ENCODE assay signal across 1 cellular context in the genomic region with DNA sequence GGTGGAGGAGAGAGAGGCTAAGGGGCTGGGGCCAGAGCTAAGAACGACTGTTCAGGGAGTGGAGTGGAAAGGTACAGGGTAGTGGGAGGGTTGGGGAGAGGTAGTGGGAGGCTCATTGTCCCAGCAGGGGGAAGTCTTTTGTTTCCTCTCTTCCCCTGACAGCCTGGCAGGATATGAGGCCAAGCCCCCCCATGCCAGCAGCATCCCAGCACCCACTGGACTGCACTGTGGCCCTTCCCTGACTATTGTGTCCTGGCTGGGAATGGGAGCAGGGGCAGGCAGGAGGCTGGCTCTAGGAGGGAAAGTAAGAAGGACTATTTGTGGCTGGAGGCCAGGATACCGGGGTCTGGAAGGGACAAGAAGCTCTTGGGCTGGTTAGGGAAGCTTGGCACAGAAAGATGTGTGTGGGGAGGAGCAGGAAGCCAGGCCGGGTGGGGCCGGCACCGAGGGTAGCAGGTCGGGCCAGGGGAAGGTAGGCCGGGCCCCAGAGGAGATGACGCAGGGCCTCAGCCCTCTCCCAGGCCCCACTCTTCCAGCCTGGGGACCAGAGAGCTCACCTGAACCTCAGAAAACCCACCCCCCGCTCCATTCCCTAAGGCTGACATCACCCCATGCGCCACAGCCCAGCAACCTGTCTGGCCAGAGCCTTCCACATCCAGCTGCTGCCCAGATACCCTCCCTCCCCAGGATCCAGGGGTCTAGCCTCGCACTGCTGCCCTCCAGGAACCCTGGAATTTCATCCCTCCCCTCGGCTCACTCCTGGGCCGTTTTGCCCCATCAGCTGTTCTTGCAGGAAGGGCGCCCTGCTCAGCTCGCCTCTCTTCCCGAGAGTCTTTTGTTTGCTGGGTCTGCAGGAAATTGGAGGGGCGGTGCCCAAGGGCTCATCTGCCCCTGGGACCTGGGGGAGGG.
TF ChIP-seq lines count a peak whose summit lies in the region.

No MANE protein-coding gene starts in this region.

TF ChIP-seq in WTC11, 78 proteins besides CTCF, POLR2A, EP300 and RAD21 (continued from another document and continues in another):
- TF ChIP-seq PRDM15 (CRISPR knock-in tag; IDR thresholded peaks at IDR 0.05) = no peak
- TF ChIP-seq GTF2I (CRISPR knock-in tag; conservative IDR thresholded peaks at IDR 0.05) = no peak
- no peak for TF ChIP-seq ZNF512 (CRISPR knock-in tag; IDR thresholded peaks at IDR 0.05; ENCODE audit: borderline replicate concordance)
- TF ChIP-seq, protein P1, sequence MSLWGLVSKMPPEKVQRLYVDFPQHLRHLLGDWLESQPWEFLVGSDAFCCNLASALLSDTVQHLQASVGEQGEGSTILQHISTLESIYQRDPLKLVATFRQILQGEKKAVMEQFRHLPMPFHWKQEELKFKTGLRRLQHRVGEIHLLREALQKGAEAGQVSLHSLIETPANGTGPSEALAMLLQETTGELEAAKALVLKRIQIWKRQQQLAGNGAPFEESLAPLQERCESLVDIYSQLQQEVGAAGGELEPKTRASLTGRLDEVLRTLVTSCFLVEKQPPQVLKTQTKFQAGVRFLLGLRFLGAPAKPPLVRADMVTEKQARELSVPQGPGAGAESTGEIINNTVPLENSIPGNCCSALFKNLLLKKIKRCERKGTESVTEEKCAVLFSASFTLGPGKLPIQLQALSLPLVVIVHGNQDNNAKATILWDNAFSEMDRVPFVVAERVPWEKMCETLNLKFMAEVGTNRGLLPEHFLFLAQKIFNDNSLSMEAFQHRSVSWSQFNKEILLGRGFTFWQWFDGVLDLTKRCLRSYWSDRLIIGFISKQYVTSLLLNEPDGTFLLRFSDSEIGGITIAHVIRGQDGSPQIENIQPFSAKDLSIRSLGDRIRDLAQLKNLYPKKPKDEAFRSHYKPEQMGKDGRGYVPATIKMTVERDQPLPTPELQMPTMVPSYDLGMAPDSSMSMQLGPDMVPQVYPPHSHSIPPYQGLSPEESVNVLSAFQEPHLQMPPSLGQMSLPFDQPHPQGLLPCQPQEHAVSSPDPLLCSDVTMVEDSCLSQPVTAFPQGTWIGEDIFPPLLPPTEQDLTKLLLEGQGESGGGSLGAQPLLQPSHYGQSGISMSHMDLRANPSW (CRISPR knock-in tag; conservative IDR thresholded peaks at IDR 0.05; ENCODE audit: low read depth) = no peak
- TF ChIP-seq, protein P2, sequence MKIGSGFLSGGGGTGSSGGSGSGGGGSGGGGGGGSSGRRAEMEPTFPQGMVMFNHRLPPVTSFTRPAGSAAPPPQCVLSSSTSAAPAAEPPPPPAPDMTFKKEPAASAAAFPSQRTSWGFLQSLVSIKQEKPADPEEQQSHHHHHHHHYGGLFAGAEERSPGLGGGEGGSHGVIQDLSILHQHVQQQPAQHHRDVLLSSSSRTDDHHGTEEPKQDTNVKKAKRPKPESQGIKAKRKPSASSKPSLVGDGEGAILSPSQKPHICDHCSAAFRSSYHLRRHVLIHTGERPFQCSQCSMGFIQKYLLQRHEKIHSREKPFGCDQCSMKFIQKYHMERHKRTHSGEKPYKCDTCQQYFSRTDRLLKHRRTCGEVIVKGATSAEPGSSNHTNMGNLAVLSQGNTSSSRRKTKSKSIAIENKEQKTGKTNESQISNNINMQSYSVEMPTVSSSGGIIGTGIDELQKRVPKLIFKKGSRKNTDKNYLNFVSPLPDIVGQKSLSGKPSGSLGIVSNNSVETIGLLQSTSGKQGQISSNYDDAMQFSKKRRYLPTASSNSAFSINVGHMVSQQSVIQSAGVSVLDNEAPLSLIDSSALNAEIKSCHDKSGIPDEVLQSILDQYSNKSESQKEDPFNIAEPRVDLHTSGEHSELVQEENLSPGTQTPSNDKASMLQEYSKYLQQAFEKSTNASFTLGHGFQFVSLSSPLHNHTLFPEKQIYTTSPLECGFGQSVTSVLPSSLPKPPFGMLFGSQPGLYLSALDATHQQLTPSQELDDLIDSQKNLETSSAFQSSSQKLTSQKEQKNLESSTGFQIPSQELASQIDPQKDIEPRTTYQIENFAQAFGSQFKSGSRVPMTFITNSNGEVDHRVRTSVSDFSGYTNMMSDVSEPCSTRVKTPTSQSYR (CRISPR knock-in tag; IDR thresholded peaks at IDR 0.05) = peak; percentile 92
- TF ChIP-seq ZNF317 (CRISPR knock-in tag; IDR thresholded peaks at IDR 0.05; ENCODE audit: borderline replicate concordance, low read depth) = no peak
- peak; percentile 79; the same call in 1 of the 2 replicates for TF ChIP-seq ZBTB21 (CRISPR knock-in tag; IDR thresholded peaks at IDR 0.05; ENCODE audit: borderline replicate concordance)
- no peak for TF ChIP-seq NFYB (CRISPR knock-in tag; conservative IDR thresholded peaks at IDR 0.05; ENCODE audit: low read depth)
- 0 out of 2 replicates have a peak, but pooled peaks have one; percentile 40 for TF ChIP-seq PRRX2 (CRISPR knock-in tag; IDR thresholded peaks at IDR 0.05)
- TF ChIP-seq, protein P3, sequence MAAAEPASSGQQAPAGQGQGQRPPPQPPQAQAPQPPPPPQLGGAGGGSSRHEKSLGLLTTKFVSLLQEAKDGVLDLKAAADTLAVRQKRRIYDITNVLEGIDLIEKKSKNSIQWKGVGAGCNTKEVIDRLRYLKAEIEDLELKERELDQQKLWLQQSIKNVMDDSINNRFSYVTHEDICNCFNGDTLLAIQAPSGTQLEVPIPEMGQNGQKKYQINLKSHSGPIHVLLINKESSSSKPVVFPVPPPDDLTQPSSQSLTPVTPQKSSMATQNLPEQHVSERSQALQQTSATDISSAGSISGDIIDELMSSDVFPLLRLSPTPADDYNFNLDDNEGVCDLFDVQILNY (CRISPR knock-in tag; IDR thresholded peaks at IDR 0.05) = no peak
- TF ChIP-seq USF1 (CRISPR knock-in tag; IDR thresholded peaks at IDR 0.05) = no peak; the same call in 1 of the 2 replicates
- TF ChIP-seq ZNF423 (CRISPR knock-in tag; IDR thresholded peaks at IDR 0.05) = peak; percentile 83
- TF ChIP-seq CREB1 (CRISPR knock-in tag; IDR thresholded peaks at IDR 0.05) = 0 out of 2 replicates have a peak, but pooled peaks have one; percentile 30
- TF ChIP-seq JAZF1 (CRISPR knock-in tag; IDR thresholded peaks at IDR 0.05) = no peak
- peak; percentile 65; the same call in 1 of the 2 replicates for TF ChIP-seq TEAD4 (CRISPR knock-in tag; IDR thresholded peaks at IDR 0.05)
- no peak for TF ChIP-seq FOXJ3 (CRISPR knock-in tag; IDR thresholded peaks at IDR 0.05; ENCODE audit: borderline replicate concordance)
- peak; percentile 62; the same call in 1 of the 2 replicates for TF ChIP-seq ARID4B (CRISPR knock-in tag; IDR thresholded peaks at IDR 0.05; ENCODE audit: borderline replicate concordance)
- TF ChIP-seq FOXK1 (CRISPR knock-in tag; IDR thresholded peaks at IDR 0.05) = peak; percentile 29
- no peak for TF ChIP-seq CBFB (CRISPR knock-in tag; IDR thresholded peaks at IDR 0.05; ENCODE audit: low read depth)
- no peak for TF ChIP-seq ZNF263 (CRISPR knock-in tag; IDR thresholded peaks at IDR 0.05; ENCODE audit: low read depth)
- TF ChIP-seq, protein P4, sequence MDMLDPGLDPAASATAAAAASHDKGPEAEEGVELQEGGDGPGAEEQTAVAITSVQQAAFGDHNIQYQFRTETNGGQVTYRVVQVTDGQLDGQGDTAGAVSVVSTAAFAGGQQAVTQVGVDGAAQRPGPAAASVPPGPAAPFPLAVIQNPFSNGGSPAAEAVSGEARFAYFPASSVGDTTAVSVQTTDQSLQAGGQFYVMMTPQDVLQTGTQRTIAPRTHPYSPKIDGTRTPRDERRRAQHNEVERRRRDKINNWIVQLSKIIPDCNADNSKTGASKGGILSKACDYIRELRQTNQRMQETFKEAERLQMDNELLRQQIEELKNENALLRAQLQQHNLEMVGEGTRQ (CRISPR knock-in tag; IDR thresholded peaks at IDR 0.05) = no peak; the same call in 1 of the 2 replicates
- TF ChIP-seq IRF1 (CRISPR knock-in tag; IDR thresholded peaks at IDR 0.05) = 0 out of 2 replicates have a peak, but pooled peaks have one; percentile 45
- TF ChIP-seq RORB (CRISPR knock-in tag; IDR thresholded peaks at IDR 0.05) = no peak
- TF ChIP-seq TCF7 (CRISPR knock-in tag; IDR thresholded peaks at IDR 0.05; ENCODE audit: low read depth) = no peak
